Comparison of ENCODE assay signal across 1 cellular context in the genomic region with DNA sequence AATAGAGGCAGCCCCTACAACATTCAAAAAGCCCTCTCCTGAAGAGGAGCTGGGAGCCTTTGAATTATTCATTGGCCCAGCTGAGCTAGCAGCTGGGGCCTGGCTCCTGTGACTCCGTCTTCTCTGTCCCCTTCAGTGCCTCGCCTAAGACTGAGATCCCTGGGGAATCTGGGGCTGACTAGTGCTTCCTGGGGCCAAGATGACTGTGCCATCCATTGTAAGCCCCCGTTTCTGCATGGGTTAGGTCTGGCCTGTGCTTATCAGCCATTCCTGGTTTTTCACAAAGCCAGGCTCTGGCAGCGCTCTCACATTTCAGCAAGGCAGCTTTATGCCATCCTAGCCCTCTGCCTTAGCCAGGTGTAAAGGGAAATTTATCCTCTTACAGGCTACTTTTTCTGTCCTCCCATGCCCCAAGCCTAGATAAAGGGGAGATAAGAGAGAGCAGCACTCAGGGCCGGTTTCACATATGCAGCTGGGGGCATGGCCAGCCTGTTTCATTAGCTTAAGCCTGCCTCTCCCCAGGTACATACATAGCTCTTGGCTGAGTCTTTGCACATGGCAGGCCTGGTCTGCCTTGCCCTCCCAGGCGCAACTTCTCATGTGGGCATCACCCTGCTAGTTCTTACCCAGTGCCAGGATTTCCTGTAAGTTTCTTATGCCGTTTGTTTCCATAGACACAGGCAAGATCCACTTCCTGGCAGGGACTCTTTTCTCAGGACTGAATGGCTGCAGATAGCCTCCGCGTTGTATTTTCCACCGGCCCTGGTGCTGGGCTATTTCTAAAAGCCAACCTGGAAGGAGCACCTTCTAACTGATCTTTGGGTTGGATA.
TF ChIP-seq lines count a peak whose summit lies in the region.

No MANE protein-coding gene starts in this region.

TF ChIP-seq in H1, 55 proteins besides CTCF, POLR2A, EP300 and RAD21:
- no peak for TF ChIP-seq SP2 (IDR thresholded peaks at IDR 0.05; ENCODE audit: low read length)
- no peak for TF ChIP-seq MAFK (IDR thresholded peaks at IDR 0.05; ENCODE audit: low read depth, low read length)
- TF ChIP-seq TCF12 (IDR thresholded peaks at IDR 0.05; ENCODE audit: low read depth, low read length), result peak; percentile 77; the same call in 1 of the 2 replicates
- no peak for TF ChIP-seq CBX8 (IDR thresholded peaks at IDR 0.05; ENCODE audit: borderline replicate concordance, low read depth, low read length)
- TF ChIP-seq KDM5A (IDR thresholded peaks at IDR 0.05; ENCODE audit: low read length), result no peak
- peak; percentile 44; the same call in 1 of the 2 replicates for TF ChIP-seq POLR2AphosphoS5 (IDR thresholded peaks at IDR 0.05; ENCODE audit: low read depth, low read length)
- TF ChIP-seq SIRT6 (IDR thresholded peaks at IDR 0.05; ENCODE audit: low read length), result no peak
- no peak for TF ChIP-seq BRCA1 (IDR thresholded peaks at IDR 0.05; ENCODE audit: low read depth, low read length)
- TF ChIP-seq BACH1 (IDR thresholded peaks at IDR 0.05; ENCODE audit: low read length), result no peak
- peak; percentile 18; the same call in 1 of the 2 replicates for TF ChIP-seq YY1 (IDR thresholded peaks at IDR 0.05; ENCODE audit: low read depth, low read length)
- TF ChIP-seq RBBP5 (IDR thresholded peaks at IDR 0.05; ENCODE audit: borderline replicate concordance, low read depth, low read length), result peak; percentile 45; the same call in 1 of the 2 replicates
- no peak for TF ChIP-seq SIX5 (IDR thresholded peaks at IDR 0.05; ENCODE audit: low read depth, low read length)
- no peak for TF ChIP-seq SP4 (IDR thresholded peaks at IDR 0.05; ENCODE audit: low read length)
- TF ChIP-seq GTF2F1 (IDR thresholded peaks at IDR 0.05; ENCODE audit: borderline replicate concordance, low read depth, low read length), result no peak
- no peak for TF ChIP-seq CEBPB (IDR thresholded peaks at IDR 0.05; ENCODE audit: low read depth, low read length)
- TF ChIP-seq, protein P1, sequence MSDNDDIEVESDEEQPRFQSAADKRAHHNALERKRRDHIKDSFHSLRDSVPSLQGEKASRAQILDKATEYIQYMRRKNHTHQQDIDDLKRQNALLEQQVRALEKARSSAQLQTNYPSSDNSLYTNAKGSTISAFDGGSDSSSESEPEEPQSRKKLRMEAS (IDR thresholded peaks at IDR 0.05), result no peak
- no peak for TF ChIP-seq KDM1A (IDR thresholded peaks at IDR 0.05; ENCODE audit: borderline replicate concordance, low read length)
- TF ChIP-seq ASH2L (IDR thresholded peaks at IDR 0.05; ENCODE audit: low read length), result peak; percentile 73
- TF ChIP-seq CBX5 (IDR thresholded peaks at IDR 0.05; ENCODE audit: low read depth, low read length), result no peak
- no peak for TF ChIP-seq GABPA (IDR thresholded peaks at IDR 0.05; ENCODE audit: borderline replicate concordance, insufficient read depth, low read length)
- peak; percentile 85 to 87; a peak in 3 of 4 replicates for TF ChIP-seq SIN3A (conservative IDR thresholded peaks at IDR 0.05 in 1 of 2, IDR thresholded peaks at IDR 0.05 in 1 of 2; ENCODE audit: low read depth in 1 of 2, low read length in 2 of 2)
- TF ChIP-seq RNF2 (IDR thresholded peaks at IDR 0.05; ENCODE audit: borderline replicate concordance, low read depth, low read length, missing control alignments, poor library complexity, severe bottlenecking), result no peak
- TF ChIP-seq CREB1 (IDR thresholded peaks at IDR 0.05), result no peak
- TF ChIP-seq SRF (IDR thresholded peaks at IDR 0.05; ENCODE audit: low read depth, low read length), result no peak
- no peak for TF ChIP-seq FOSL1 (IDR thresholded peaks at IDR 0.05; ENCODE audit: insufficient read depth, low read depth, low read length)
- no peak for TF ChIP-seq JUND (IDR thresholded peaks at IDR 0.05; ENCODE audit: low read length)
- TF ChIP-seq, protein P2, sequence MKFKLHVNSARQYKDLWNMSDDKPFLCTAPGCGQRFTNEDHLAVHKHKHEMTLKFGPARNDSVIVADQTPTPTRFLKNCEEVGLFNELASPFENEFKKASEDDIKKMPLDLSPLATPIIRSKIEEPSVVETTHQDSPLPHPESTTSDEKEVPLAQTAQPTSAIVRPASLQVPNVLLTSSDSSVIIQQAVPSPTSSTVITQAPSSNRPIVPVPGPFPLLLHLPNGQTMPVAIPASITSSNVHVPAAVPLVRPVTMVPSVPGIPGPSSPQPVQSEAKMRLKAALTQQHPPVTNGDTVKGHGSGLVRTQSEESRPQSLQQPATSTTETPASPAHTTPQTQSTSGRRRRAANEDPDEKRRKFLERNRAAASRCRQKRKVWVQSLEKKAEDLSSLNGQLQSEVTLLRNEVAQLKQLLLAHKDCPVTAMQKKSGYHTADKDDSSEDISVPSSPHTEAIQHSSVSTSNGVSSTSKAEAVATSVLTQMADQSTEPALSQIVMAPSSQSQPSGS (IDR thresholded peaks at IDR 0.05; ENCODE audit: low read length), result peak; percentile 33; the same call in 1 of the 2 replicates
- TF ChIP-seq HDAC6 (IDR thresholded peaks at IDR 0.05; ENCODE audit: low read depth, low read length), result no peak
- TF ChIP-seq HDAC2 (IDR thresholded peaks at IDR 0.05; ENCODE audit: borderline replicate concordance in 1 of 2, low read depth in 2 of 2, low read length in 2 of 2), result peak in 1 of 2 experiments; percentile 72; a peak in 1 of 4 replicates
- no peak for TF ChIP-seq NRF1 (IDR thresholded peaks at IDR 0.05; ENCODE audit: low read depth, low read length)
- peak; percentile 29 for TF ChIP-seq SAP30 (IDR thresholded peaks at IDR 0.05; ENCODE audit: insufficient read depth, insufficient replicate concordance, low read length)
- TF ChIP-seq JUN (IDR thresholded peaks at IDR 0.05; ENCODE audit: low read depth, low read length), result no peak
- TF ChIP-seq, protein P3, sequence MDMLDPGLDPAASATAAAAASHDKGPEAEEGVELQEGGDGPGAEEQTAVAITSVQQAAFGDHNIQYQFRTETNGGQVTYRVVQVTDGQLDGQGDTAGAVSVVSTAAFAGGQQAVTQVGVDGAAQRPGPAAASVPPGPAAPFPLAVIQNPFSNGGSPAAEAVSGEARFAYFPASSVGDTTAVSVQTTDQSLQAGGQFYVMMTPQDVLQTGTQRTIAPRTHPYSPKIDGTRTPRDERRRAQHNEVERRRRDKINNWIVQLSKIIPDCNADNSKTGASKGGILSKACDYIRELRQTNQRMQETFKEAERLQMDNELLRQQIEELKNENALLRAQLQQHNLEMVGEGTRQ (IDR thresholded peaks at IDR 0.05; ENCODE audit: low read length), result no peak
- no peak for TF ChIP-seq KDM4A (IDR thresholded peaks at IDR 0.05; ENCODE audit: low read depth, low read length, severe bottlenecking)
- TF ChIP-seq SP1 (IDR thresholded peaks at IDR 0.05; ENCODE audit: low read depth, low read length), result no peak
- TF ChIP-seq, protein P4, sequence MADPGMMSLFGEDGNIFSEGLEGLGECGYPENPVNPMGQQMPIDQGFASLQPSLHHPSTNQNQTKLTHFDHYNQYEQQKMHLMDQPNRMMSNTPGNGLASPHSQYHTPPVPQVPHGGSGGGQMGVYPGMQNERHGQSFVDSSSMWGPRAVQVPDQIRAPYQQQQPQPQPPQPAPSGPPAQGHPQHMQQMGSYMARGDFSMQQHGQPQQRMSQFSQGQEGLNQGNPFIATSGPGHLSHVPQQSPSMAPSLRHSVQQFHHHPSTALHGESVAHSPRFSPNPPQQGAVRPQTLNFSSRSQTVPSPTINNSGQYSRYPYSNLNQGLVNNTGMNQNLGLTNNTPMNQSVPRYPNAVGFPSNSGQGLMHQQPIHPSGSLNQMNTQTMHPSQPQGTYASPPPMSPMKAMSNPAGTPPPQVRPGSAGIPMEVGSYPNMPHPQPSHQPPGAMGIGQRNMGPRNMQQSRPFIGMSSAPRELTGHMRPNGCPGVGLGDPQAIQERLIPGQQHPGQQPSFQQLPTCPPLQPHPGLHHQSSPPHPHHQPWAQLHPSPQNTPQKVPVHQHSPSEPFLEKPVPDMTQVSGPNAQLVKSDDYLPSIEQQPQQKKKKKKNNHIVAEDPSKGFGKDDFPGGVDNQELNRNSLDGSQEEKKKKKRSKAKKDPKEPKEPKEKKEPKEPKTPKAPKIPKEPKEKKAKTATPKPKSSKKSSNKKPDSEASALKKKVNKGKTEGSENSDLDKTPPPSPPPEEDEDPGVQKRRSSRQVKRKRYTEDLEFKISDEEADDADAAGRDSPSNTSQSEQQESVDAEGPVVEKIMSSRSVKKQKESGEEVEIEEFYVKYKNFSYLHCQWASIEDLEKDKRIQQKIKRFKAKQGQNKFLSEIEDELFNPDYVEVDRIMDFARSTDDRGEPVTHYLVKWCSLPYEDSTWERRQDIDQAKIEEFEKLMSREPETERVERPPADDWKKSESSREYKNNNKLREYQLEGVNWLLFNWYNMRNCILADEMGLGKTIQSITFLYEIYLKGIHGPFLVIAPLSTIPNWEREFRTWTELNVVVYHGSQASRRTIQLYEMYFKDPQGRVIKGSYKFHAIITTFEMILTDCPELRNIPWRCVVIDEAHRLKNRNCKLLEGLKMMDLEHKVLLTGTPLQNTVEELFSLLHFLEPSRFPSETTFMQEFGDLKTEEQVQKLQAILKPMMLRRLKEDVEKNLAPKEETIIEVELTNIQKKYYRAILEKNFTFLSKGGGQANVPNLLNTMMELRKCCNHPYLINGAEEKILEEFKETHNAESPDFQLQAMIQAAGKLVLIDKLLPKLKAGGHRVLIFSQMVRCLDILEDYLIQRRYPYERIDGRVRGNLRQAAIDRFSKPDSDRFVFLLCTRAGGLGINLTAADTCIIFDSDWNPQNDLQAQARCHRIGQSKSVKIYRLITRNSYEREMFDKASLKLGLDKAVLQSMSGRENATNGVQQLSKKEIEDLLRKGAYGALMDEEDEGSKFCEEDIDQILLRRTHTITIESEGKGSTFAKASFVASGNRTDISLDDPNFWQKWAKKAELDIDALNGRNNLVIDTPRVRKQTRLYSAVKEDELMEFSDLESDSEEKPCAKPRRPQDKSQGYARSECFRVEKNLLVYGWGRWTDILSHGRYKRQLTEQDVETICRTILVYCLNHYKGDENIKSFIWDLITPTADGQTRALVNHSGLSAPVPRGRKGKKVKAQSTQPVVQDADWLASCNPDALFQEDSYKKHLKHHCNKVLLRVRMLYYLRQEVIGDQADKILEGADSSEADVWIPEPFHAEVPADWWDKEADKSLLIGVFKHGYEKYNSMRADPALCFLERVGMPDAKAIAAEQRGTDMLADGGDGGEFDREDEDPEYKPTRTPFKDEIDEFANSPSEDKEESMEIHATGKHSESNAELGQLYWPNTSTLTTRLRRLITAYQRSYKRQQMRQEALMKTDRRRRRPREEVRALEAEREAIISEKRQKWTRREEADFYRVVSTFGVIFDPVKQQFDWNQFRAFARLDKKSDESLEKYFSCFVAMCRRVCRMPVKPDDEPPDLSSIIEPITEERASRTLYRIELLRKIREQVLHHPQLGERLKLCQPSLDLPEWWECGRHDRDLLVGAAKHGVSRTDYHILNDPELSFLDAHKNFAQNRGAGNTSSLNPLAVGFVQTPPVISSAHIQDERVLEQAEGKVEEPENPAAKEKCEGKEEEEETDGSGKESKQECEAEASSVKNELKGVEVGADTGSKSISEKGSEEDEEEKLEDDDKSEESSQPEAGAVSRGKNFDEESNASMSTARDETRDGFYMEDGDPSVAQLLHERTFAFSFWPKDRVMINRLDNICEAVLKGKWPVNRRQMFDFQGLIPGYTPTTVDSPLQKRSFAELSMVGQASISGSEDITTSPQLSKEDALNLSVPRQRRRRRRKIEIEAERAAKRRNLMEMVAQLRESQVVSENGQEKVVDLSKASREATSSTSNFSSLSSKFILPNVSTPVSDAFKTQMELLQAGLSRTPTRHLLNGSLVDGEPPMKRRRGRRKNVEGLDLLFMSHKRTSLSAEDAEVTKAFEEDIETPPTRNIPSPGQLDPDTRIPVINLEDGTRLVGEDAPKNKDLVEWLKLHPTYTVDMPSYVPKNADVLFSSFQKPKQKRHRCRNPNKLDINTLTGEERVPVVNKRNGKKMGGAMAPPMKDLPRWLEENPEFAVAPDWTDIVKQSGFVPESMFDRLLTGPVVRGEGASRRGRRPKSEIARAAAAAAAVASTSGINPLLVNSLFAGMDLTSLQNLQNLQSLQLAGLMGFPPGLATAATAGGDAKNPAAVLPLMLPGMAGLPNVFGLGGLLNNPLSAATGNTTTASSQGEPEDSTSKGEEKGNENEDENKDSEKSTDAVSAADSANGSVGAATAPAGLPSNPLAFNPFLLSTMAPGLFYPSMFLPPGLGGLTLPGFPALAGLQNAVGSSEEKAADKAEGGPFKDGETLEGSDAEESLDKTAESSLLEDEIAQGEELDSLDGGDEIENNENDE (IDR thresholded peaks at IDR 0.05; ENCODE audit: insufficient replicate concordance, low read length), result no peak
- TF ChIP-seq POU5F1 (IDR thresholded peaks at IDR 0.05; ENCODE audit: low read depth, low read length), result peak; percentile 54; the same call in 1 of the 2 replicates
- TF ChIP-seq PHF8 (conservative IDR thresholded peaks at IDR 0.05; ENCODE audit: low read depth, low read length), result no peak
- TF ChIP-seq BCL11A (IDR thresholded peaks at IDR 0.05; ENCODE audit: low read depth in 2 of 2, low read length in 2 of 2), result no peak
- TF ChIP-seq TAF1 (IDR thresholded peaks at IDR 0.05; ENCODE audit: low read depth, low read length), result peak; percentile 74
- TF ChIP-seq, protein P5, sequence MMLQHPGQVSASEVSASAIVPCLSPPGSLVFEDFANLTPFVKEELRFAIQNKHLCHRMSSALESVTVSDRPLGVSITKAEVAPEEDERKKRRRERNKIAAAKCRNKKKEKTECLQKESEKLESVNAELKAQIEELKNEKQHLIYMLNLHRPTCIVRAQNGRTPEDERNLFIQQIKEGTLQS (IDR thresholded peaks at IDR 0.05; ENCODE audit: insufficient read depth, low read depth, low read length), result no peak
- TF ChIP-seq CTBP2 (IDR thresholded peaks at IDR 0.05; ENCODE audit: borderline replicate concordance, insufficient read depth, insufficient read length, low read length), result no peak
- no peak for TF ChIP-seq RFX5 (IDR thresholded peaks at IDR 0.05; ENCODE audit: borderline replicate concordance, low read depth, low read length)
- no peak for TF ChIP-seq CHD1 (IDR thresholded peaks at IDR 0.05; ENCODE audit: low read depth, low read length)
- no peak for TF ChIP-seq EGR1 (IDR thresholded peaks at IDR 0.05; ENCODE audit: borderline replicate concordance, low read depth, low read length)
- TF ChIP-seq NANOG (IDR thresholded peaks at IDR 0.05; ENCODE audit: insufficient read depth, low read depth, low read length, poor library complexity, severe bottlenecking), result peak; percentile 80
- TF ChIP-seq CHD2 (IDR thresholded peaks at IDR 0.05; ENCODE audit: low read length), result no peak
- TF ChIP-seq TAF7 (optimal IDR thresholded peaks at IDR 0.05; ENCODE audit: borderline replicate concordance, low read depth, low read length), result peak; percentile 21
- TF ChIP-seq RXRA (IDR thresholded peaks at IDR 0.05; ENCODE audit: insufficient read depth, low read depth, low read length), result no peak
- TF ChIP-seq TEAD4 (IDR thresholded peaks at IDR 0.05; ENCODE audit: low read depth, low read length), result no peak
- no peak for TF ChIP-seq ZNF274 (IDR thresholded peaks at IDR 0.05; ENCODE audit: borderline replicate concordance, extremely low read depth, low read length)
- TF ChIP-seq, protein P6, sequence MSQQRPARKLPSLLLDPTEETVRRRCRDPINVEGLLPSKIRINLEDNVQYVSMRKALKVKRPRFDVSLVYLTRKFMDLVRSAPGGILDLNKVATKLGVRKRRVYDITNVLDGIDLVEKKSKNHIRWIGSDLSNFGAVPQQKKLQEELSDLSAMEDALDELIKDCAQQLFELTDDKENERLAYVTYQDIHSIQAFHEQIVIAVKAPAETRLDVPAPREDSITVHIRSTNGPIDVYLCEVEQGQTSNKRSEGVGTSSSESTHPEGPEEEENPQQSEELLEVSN (IDR thresholded peaks at IDR 0.05), result no peak
- no peak for TF ChIP-seq EZH2 (IDR thresholded peaks at IDR 0.05; ENCODE audit: low read depth, low read length, severe bottlenecking)
- peak; percentile 38; the same call in 1 of the 2 replicates for TF ChIP-seq TBP (IDR thresholded peaks at IDR 0.05; ENCODE audit: low read depth, low read length)
- no peak for TF ChIP-seq SUZ12 (IDR thresholded peaks at IDR 0.05; ENCODE audit: low read length)
